ENCODE assay signal across 24 cellular contexts in the genomic region with DNA sequence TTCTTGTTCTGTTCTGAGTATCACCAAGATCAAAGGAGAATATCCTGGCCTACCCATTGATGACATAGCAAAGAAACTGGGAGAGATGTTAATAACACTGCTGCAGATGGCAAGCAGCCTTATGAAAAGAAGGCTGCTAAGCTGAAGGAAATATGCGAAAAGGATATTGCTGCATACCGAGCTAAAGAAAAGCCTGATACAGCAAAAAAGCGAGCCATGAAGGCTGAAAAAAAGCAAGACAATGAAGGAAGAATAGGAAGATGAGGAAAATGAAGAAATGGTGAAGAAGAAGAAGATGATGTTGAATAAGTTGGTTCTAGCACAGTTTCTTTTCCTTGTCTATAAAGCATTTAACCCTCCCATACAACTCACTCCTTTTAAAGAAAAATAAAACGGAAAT. TPM values are rescaled to one million over a fixed set of nuclear protein-coding genes. Genes with fewer than 3 reads are reported as not detected.
A peak's percentile ranks its signal among the peaks of the same experiment; 100 is the strongest.
DNase-seq lines count a peak whose midpoint lies in the region; ATAC-seq, FAIRE-seq and TF ChIP-seq lines count a peak whose summit lies in the region.
"Had no signal": no experiment of that assay in that cellular context is flagged by ENCODE, and none has a peak within 500 bp of the region (broad histone marks: within the 10 kb centered on the region; RNA-seq: fewer than 3 reads in every experiment).

No MANE protein-coding gene starts in this region.

- H3K4me3 Mint-ChIP-seq in GM23338 = no peak overlapping the region
- H3K4me3 Mint-ChIP-seq: CD4-positive, alpha-beta memory T cell; H9 had no signal

- H4K8ac ChIP-seq in IMR-90 (ENCODE audit: low read depth in 2 of 2, low read length in 2 of 2) (no peak overlapping the region), neuronal stem cell (ENCODE audit: low read depth, low read length) (no peak overlapping the region)

- H2AK5ac ChIP-seq in IMR-90 (ENCODE audit: low read depth, low read length) (no peak overlapping the region), neuronal stem cell (ENCODE audit: low read depth, low read length) (no peak overlapping the region)

- H3K79me1 ChIP-seq in IMR-90 (ENCODE audit: low read depth in 1 of 2, low read length in 2 of 2) (no peaks in the 10 kb centered on the region; a peak in 1 of 4 replicates), neuronal stem cell (ENCODE audit: low read depth, low read length) (no peaks in the 10 kb centered on the region)

- no peak overlapping the region for H2BK12ac ChIP-seq in neuronal stem cell (ENCODE audit: low read length)

- H3K4me1 Mint-ChIP-seq in GM23338 = peaks cover 13% of the 10 kb centered on the region

- H3K36me3 ChIP-seq in GM23338 (ENCODE audit: insufficient read depth) (no peaks in the 10 kb centered on the region), IMR-90 (ENCODE audit: control insufficient read depth, insufficient read depth, low read length) (no peaks in the 10 kb centered on the region), neuronal stem cell (replicated peaks in 1 of 2; ENCODE audit: control insufficient read depth in 2 of 2, insufficient read depth in 2 of 2, low read length in 2 of 2) (no peaks in the 10 kb centered on the region)
- H3K36me3 ChIP-seq: BLaER1 had no signal

- no TSS peak for BruUV-seq in IMR-90 (replicated peaks; lab: Mats Ljungman, UMichigan)

- H3K27me3 Mint-ChIP-seq in GM23338 (ENCODE audit: insufficient read depth, low read depth, poor library complexity) = peaks cover 2% of the 10 kb centered on the region

- H3K56ac ChIP-seq in IMR-90 (ENCODE audit: extremely low read depth, insufficient read depth, low read length) = no peak overlapping the region

- no peaks in the 10 kb centered on the region for H3K79me2 ChIP-seq in GM23338 (replicated peaks; ENCODE audit: insufficient read depth)

- H3K4me1 ChIP-seq in GM23338 (ENCODE audit: insufficient read depth) = peaks cover 8% of the 10 kb centered on the region
- peaks cover 19% of the 10 kb centered on the region for H3K4me1 ChIP-seq in IMR-90 (ENCODE audit: control insufficient read depth, insufficient read depth, low read length)
- peaks cover 1 to 8% of the 10 kb centered on the region in 2 donors for H3K4me1 ChIP-seq in neuronal stem cell (ENCODE audit: control insufficient read depth in 2 of 2, insufficient read depth in 1 of 2, low read depth in 1 of 2, low read length in 2 of 2)
- H3K4me1 ChIP-seq: BLaER1 had no signal

- H3K14ac ChIP-seq in IMR-90 (replicated peaks; ENCODE audit: low read depth, low read length) (0 out of 2 replicates have a peak overlapping the region, but pooled peaks have one; percentile 32), neuronal stem cell (ENCODE audit: low read length) (no peak overlapping the region)

- CTCF ChIA-PET in IMR-90 (lab: Yijun Ruan, JAX) = interaction anchor here (0.8 kb wide), 1 partner anchor 10 kb away, joined by 3 read pairs; no protein-coding TSS in a partner anchor

- in situ Hi-C loops in IMR-90 (cut with MboI; ENCODE audit: low sequenced_read_pairs) = no loop called here

- no peaks in the 10 kb centered on the region for H3K36me3 Mint-ChIP-seq in GM23338 (ENCODE audit: low read depth)
- H3K36me3 Mint-ChIP-seq: CD4-positive, alpha-beta memory T cell had no signal

- H3K27ac ChIP-seq in GM23338 (ENCODE audit: low read depth) (no peak overlapping the region), IMR-90 (ENCODE audit: insufficient read depth, low read length) (no peak overlapping the region), epithelial cell of prostate (peak overlapping the region; percentile 100), neuronal stem cell (replicated peaks; ENCODE audit: low read length) (no peak overlapping the region)
- H3K27ac ChIP-seq: BLaER1, HL-60 had no signal

- TF ChIP-seq RAD21 in IMR-90 (IDR thresholded peaks at IDR 0.05; ENCODE audit: low read length) = no peak

- H4K20me1 ChIP-seq in GM23338 (replicated peaks; ENCODE audit: insufficient read depth) (no peaks in the 10 kb centered on the region), IMR-90 (ENCODE audit: insufficient read depth, low read length) (no peaks in the 10 kb centered on the region)
- H4K20me1 ChIP-seq: BLaER1 had no signal

- H3K9me1 ChIP-seq in IMR-90 (ENCODE audit: insufficient read depth, low read length) = peaks cover 6% of the 10 kb centered on the region

- POLR2A ChIA-PET in IMR-90 (lab: Charles Lee; ENCODE audit: unreplicated experiment) = no interaction called here

- H2BK5ac ChIP-seq in IMR-90 (ENCODE audit: low read depth, low read length, poor library complexity, severe bottlenecking) (no peak overlapping the region), neuronal stem cell (ENCODE audit: low read length) (no peak overlapping the region)

- H3K9me3 Mint-ChIP-seq in GM23338 = no peaks in the 10 kb centered on the region
- H3K9me3 Mint-ChIP-seq: CD4-positive, alpha-beta memory T cell; H9; HFFc6 had no signal

- no peak overlapping the region for H3K9ac ChIP-seq in IMR-90 (ENCODE audit: low read depth, low read length)
- no peak overlapping the region for H3K9ac ChIP-seq in neuronal stem cell (ENCODE audit: low read depth, low read length, poor library complexity)
- H3K9ac ChIP-seq: BLaER1 had no signal

- H3K4ac ChIP-seq in IMR-90 (ENCODE audit: low read depth, low read length) (peak overlapping the region; percentile 34; the same call in 1 of the 2 replicates), neuronal stem cell (ENCODE audit: low read length) (no peak overlapping the region)

- no peaks in the 10 kb centered on the region for H3K27me3 ChIP-seq in GM23338 (ENCODE audit: insufficient read depth)
- H3K27me3 ChIP-seq in IMR-90 (ENCODE audit: control insufficient read depth, insufficient read depth, low read length) = no peaks in the 10 kb centered on the region
- H3K27me3 ChIP-seq in neuronal stem cell (ENCODE audit: control insufficient read depth in 3 of 3, insufficient read depth in 3 of 3, low read depth in 1 of 3, low read length in 3 of 3) = no peaks in the 10 kb centered on the region
- H3K27me3 ChIP-seq: BLaER1 had no signal

- WGBS in IMR-90 (ENCODE audit: extremely low coverage in 2 of 2, insufficient read length in 1 of 2), 2 experiments = no CpG with 5 or more reads among the region's 4 CpGs
- WGBS in neuronal stem cell (ENCODE audit: extremely low coverage in 2 of 2, insufficient read length in 2 of 2, insufficient replicate concordance in 1 of 2), 2 donors = no CpG with 5 or more reads among the region's 4 CpGs

- FAIRE-seq in RCC 7860 (lab: Jason Lieb, UNC) = no peak
- FAIRE-seq: GM12891 had no signal

- TF ChIP-seq CTCF in GM23338 (conservative IDR thresholded peaks at IDR 0.05; ENCODE audit: low read depth in 2 of 2) = no peak
- no peak for TF ChIP-seq CTCF in IMR-90 (conservative IDR thresholded peaks at IDR 0.05; ENCODE audit: low read depth, low read length)

- no peaks in the 10 kb centered on the region for H3K9me3 ChIP-seq in IMR-90 (ENCODE audit: control insufficient read depth, insufficient read depth, low read length)
- no peaks in the 10 kb centered on the region for H3K9me3 ChIP-seq in neuronal stem cell (replicated peaks in 1 of 2; ENCODE audit: control insufficient read depth in 2 of 2, insufficient read depth in 1 of 2, low read depth in 1 of 2, low read length in 2 of 2)
- H3K9me3 ChIP-seq: BLaER1 had no signal

- H2BK120ac ChIP-seq in IMR-90 (ENCODE audit: low read depth, low read length) (peak overlapping the region; percentile 38), neuronal stem cell (ENCODE audit: low read depth, low read length) (no peak overlapping the region)

- intact Hi-C loops in IMR-90 (cut with micrococcal nuclease) = no loop called here

- H4K5ac ChIP-seq in IMR-90 (ENCODE audit: low read depth, low read length) = no peak overlapping the region

- H3K27ac Mint-ChIP-seq in GM23338 = no peak overlapping the region

- no peak overlapping the region for H2AK9ac ChIP-seq in IMR-90 (replicated peaks; ENCODE audit: low read depth, low read length, poor library complexity)

- H2BK15ac ChIP-seq in IMR-90 (ENCODE audit: low read depth, low read length) = peak overlapping the region; percentile 49; the same call in 1 of the 3 replicates
- H2BK15ac ChIP-seq in neuronal stem cell (ENCODE audit: low read length) = no peak overlapping the region

- H3K23ac ChIP-seq in IMR-90 (ENCODE audit: low read depth, low read length) (no peak overlapping the region), neuronal stem cell (ENCODE audit: low read depth, low read length, poor library complexity) (no peak overlapping the region)

- H4K91ac ChIP-seq in IMR-90 (ENCODE audit: insufficient read depth, low read depth, low read length) (no peak overlapping the region), neuronal stem cell (ENCODE audit: low read depth, low read length, poor library complexity) (no peak overlapping the region)

- dilution Hi-C loops in IMR-90 (cut with HindIII; ENCODE audit: low sequenced_read_pairs, unreplicated experiment) = no loop called here

- no peaks in the 10 kb centered on the region for H3F3A ChIP-seq in GM23338 (replicated peaks; ENCODE audit: low read depth)

- H3K18ac ChIP-seq in IMR-90 (ENCODE audit: low read depth, low read length) = peak overlapping the region; percentile 1; the same call in 1 of the 2 replicates
- no peak overlapping the region for H3K18ac ChIP-seq in neuronal stem cell (ENCODE audit: low read length)

- H3K4me3 ChIP-seq in GM23338 (no peak overlapping the region), IMR-90 (ENCODE audit: insufficient read depth, low read depth, low read length) (no peak overlapping the region), neuronal stem cell (ENCODE audit: low read length in 2 of 2) (no peak overlapping the region)
- H3K4me3 ChIP-seq: BLaER1 had no signal

- H2BK20ac ChIP-seq in IMR-90 (ENCODE audit: low read depth, low read length) = no peak overlapping the region

- peak overlapping the region; percentile 46; the same call in 1 of the 2 replicates for H3K4me2 ChIP-seq in GM23338
- H3K4me2 ChIP-seq in IMR-90 (ENCODE audit: low read depth, low read length) = no peak overlapping the region
- no peak overlapping the region for H3K4me2 ChIP-seq in neuronal stem cell (ENCODE audit: insufficient read depth, low read length, poor library complexity, severe bottlenecking)
- H3K4me2 ChIP-seq: BLaER1 had no signal

- H2AFZ ChIP-seq in GM23338 (peak overlapping the region; percentile 70), IMR-90 (replicated peaks; ENCODE audit: low read length, poor library complexity) (no peak overlapping the region), neuronal stem cell (ENCODE audit: low read length) (peak overlapping the region; percentile 36)

- TF ChIP-seq POLR2A in IMR-90 (IDR thresholded peaks at IDR 0.05; ENCODE audit: low read depth, low read length) = no peak

- no peaks in the 10 kb centered on the region for H3K9me2 ChIP-seq in GM23338 (ENCODE audit: insufficient read depth)

- ATAC-seq in GM23338 = peak; percentile 22; the same call in 1 of the 3 replicates
- ATAC-seq in IMR-90 (ENCODE audit: low read depth) = no peak

- DNase-seq in GM23338 (ENCODE audit: low spot score) = peak; percentile 6
- no peak for DNase-seq in IMR-90
- DNase-seq in epithelial cell of prostate (ENCODE audit: low read depth, low spot score) = no peak
- no peak for DNase-seq in neuronal stem cell (ENCODE audit: low spot score)
- no peak for DNase-seq in RCC 7860 (ENCODE audit: low spot score)
- no peak for DNase-seq in NCI-H1105 treated with DMSO at 0.1 percent for 48 hours (lab: John Stamatoyannopoulos, UW)
- DNase-seq in NCI-H1417 treated with DMSO at 0.1 percent for 48 hours (lab: John Stamatoyannopoulos, UW) = no peak
- DNase-seq: ACHN; CD4-positive, alpha-beta memory T cell; DMS153; H9; HFFc6; MV-4-11; NCI-H1417; NCI-H187; NCI-H2107; NCI-H446 treated with DMSO at 0.1 percent for 48 hours; NCI-H526 treated with DMSO at 0.1 percent for 48 hours; SHP77 had no signal

RNA-seq across cellular contexts. Expression of a gene that starts 23.7 kb away (rescaled TPM):
- total RNA-seq in GM23338 (2014; rRNA removed; shearing (Covaris generic)) = 0.16 and 0.52 TPM in 2 replicates
- 0.30 and 0.86 TPM in 2 replicates for polyA plus RNA-seq in GM23338 (2016; fragmentation: Nextera tagmentation; extraction: Ambion mirVana)
- 0.28 and 0.36 TPM in 2 replicates for total RNA-seq in IMR-90 (2012; rRNA removed)
- polyA plus RNA-seq in IMR-90 (2012; rRNA removed) = 0.47 and 0.48 TPM in 2 replicates
- 0.07 and 0.08 TPM in 2 replicates for polyA plus RNA-seq in IMR-90 (2012; cell fraction: cytosol; rRNA removed)
- polyA plus RNA-seq in IMR-90 (2012; cell fraction: nucleus; rRNA removed; ENCODE audit: low replicate concordance) = 0.27 and 3.1 TPM in 2 replicates
- 0.73 TPM for polyA plus RNA-seq in neuronal stem cell (2013, experiment 1 of 2)
- polyA plus RNA-seq in neuronal stem cell (2013, experiment 2 of 2) = 0.66 TPM
- total RNA-seq: G401, HT-29 had no signal
